In genomic region chr20:22303523-22303922, GRCh38 we compare ENCODE assay signal across 14 cellular contexts.
DNase-seq lines count a peak whose midpoint lies in the region; ATAC-seq and TF ChIP-seq lines count a peak whose summit lies in the region.
"Had no signal": no experiment of that assay in that cellular context is flagged by ENCODE, and none has a peak within 500 bp of the region (broad histone marks: within the 10 kb centered on the region; RNA-seq: fewer than 3 reads in every experiment).

No MANE protein-coding gene starts in this region.

- H3K4me1 ChIP-seq in DOHH2 (ENCODE audit: control insufficient read depth, low read length) (no peaks in the 10 kb centered on the region), psoas muscle (no peaks in the 10 kb centered on the region)
- H3K4me1 ChIP-seq: ascending aorta, testis had no signal

- intact Hi-C loops in psoas muscle (cut with DNase I), result no loop called here

- TF ChIP-seq CTCF in DOHH2 (IDR thresholded peaks at IDR 0.05; ENCODE audit: low read depth, low read length, poor library complexity, severe bottlenecking), result peak; percentile 22
- TF ChIP-seq CTCF in psoas muscle (IDR thresholded peaks at IDR 0.05), result no peak

- H3K4me2 ChIP-seq in DOHH2 (ENCODE audit: low read length), result no peak overlapping the region

- no peak overlapping the region for H3K27ac ChIP-seq in DOHH2 (ENCODE audit: low read depth, low read length)
- no peak overlapping the region for H3K27ac ChIP-seq in psoas muscle
- H3K27ac ChIP-seq: ascending aorta, testis had no signal

- H3K36me3 ChIP-seq in DOHH2 (ENCODE audit: control insufficient read depth, low read length) (no peaks in the 10 kb centered on the region), H7 (replicated peaks; ENCODE audit: control insufficient read depth, insufficient read depth, low read length) (no peaks in the 10 kb centered on the region), psoas muscle (ENCODE audit: insufficient read depth in 1 of 2, low read depth in 1 of 2) (no peaks in the 10 kb centered on the region)
- H3K36me3 ChIP-seq: ascending aorta had no signal

- H3F3A ChIP-seq in DOHH2 (ENCODE audit: control insufficient read depth, insufficient read depth), result no peaks in the 10 kb centered on the region

- no peaks in the 10 kb centered on the region for H3K27me3 ChIP-seq in DOHH2 (ENCODE audit: control insufficient read depth, low read length)
- H3K27me3 ChIP-seq in H7 (ENCODE audit: control insufficient read depth, insufficient read depth, low read length), result peaks cover 2% of the 10 kb centered on the region
- H3K27me3 ChIP-seq in psoas muscle (ENCODE audit: insufficient read depth in 3 of 3, low read length in 2 of 3), result no peaks in the 10 kb centered on the region
- H3K27me3 ChIP-seq: ascending aorta, testis had no signal

- ATAC-seq in SK-N-SH treated with all-trans-retinoic acid at 6 μM for 48 hours, result peak; percentile 65
- peak; percentile 55 for ATAC-seq in left lobe of liver
- no peak for ATAC-seq in psoas muscle
- no peak for ATAC-seq in GM21367 (IDR thresholded peaks at IDR 0.05; ENCODE audit: unreplicated experiment)
- ATAC-seq: left colon had no signal

- 32 to 68% (median 63%) methylated on average over 3 of the region's 3 CpGs for WGBS in psoas muscle, 3 donors

- H3K9me3 ChIP-seq in DOHH2 (ENCODE audit: control insufficient read depth, insufficient read depth, low read length) (no peaks in the 10 kb centered on the region), psoas muscle (no peaks in the 10 kb centered on the region)
- H3K9me3 ChIP-seq: ascending aorta, testis had no signal

- H4K20me1 ChIP-seq in DOHH2 (ENCODE audit: control insufficient read depth, insufficient read depth, low read depth, low read length), result no peaks in the 10 kb centered on the region

- H3K79me2 ChIP-seq in DOHH2 (ENCODE audit: control insufficient read depth, low read length), result no peaks in the 10 kb centered on the region

- no peaks in the 10 kb centered on the region for H3K9me2 ChIP-seq in DOHH2 (replicated peaks; ENCODE audit: control insufficient read depth, low read length)

- DNase-seq in H7, result peak; percentile 27
- DNase-seq in left lobe of liver (ENCODE audit: low spot score), result no peak
- no peak for DNase-seq in NCI-H1092 (lab: John Stamatoyannopoulos, UW)
- no peak for DNase-seq in psoas muscle
- DNase-seq: activated CD4-positive, alpha-beta T cell treated with anti-CD3 and anti-CD28 coated beads for 4 hours; DMS79; left colon; NCI-H446 treated with DMSO at 0.1 percent for 48 hours; small intestine; testis had no signal

- H3K4me3 ChIP-seq in DOHH2 (ENCODE audit: low read length) (no peak overlapping the region), H7 (ENCODE audit: insufficient read depth, low read depth, low read length) (no peak overlapping the region), psoas muscle (no peak overlapping the region)
- H3K4me3 ChIP-seq: ascending aorta, testis had no signal

TF ChIP-seq in SK-N-SH treated with all-trans-retinoic acid at 6 μM for 48 hours, 23 proteins besides CTCF, POLR2A, EP300 and RAD21:
- TF ChIP-seq RARB (CRISPR knock-in tag; IDR thresholded peaks at IDR 0.05) (no peak), PATZ1 (CRISPR knock-in tag; IDR thresholded peaks at IDR 0.05; ENCODE audit: borderline replicate concordance) (no peak), GLIS3 (CRISPR knock-in tag; IDR thresholded peaks at IDR 0.05) (no peak), ESRRG (CRISPR knock-in tag; IDR thresholded peaks at IDR 0.05) (no peak), CSDC2 (CRISPR knock-in tag; IDR thresholded peaks at IDR 0.05) (no peak), ZNF70 (CRISPR knock-in tag; IDR thresholded peaks at IDR 0.05) (no peak), ARNTL (CRISPR knock-in tag; IDR thresholded peaks at IDR 0.05; ENCODE audit: borderline replicate concordance, low read depth) (no peak), ZFP3 (CRISPR knock-in tag; IDR thresholded peaks at IDR 0.05) (no peak), PPARA (CRISPR knock-in tag; IDR thresholded peaks at IDR 0.05; ENCODE audit: borderline replicate concordance) (no peak), ZNF565 (CRISPR knock-in tag; conservative IDR thresholded peaks at IDR 0.05; ENCODE audit: low read depth) (no peak), SNAI2 (CRISPR knock-in tag; IDR thresholded peaks at IDR 0.05) (no peak), ISL1 (CRISPR knock-in tag; IDR thresholded peaks at IDR 0.05) (no peak), POU6F1 (CRISPR knock-in tag; IDR thresholded peaks at IDR 0.05; ENCODE audit: borderline replicate concordance, low read depth) (no peak), TSHZ2 (CRISPR knock-in tag; IDR thresholded peaks at IDR 0.05) (no peak), BACH2 (CRISPR knock-in tag; IDR thresholded peaks at IDR 0.05; ENCODE audit: borderline replicate concordance) (no peak), ZC3H10 (CRISPR knock-in tag; IDR thresholded peaks at IDR 0.05) (no peak), CSRNP3 (CRISPR knock-in tag; IDR thresholded peaks at IDR 0.05) (no peak), ZNF8 (CRISPR knock-in tag; IDR thresholded peaks at IDR 0.05) (no peak), ZFP30 (CRISPR knock-in tag; IDR thresholded peaks at IDR 0.05) (no peak)

Comparison
In these comparisons a context has a peak if more than half of its experiments do, and no peak if none do; other contexts are left out.
1. ATAC-seq: peak in SK-N-SH treated with all-trans-retinoic acid at 6 μM for 48 hours (single experiment) and left lobe of liver (single experiment); none in psoas muscle (0 of 4) and GM21367 (single experiment).